Comparison of ENCODE assay signal across 8 cellular contexts in the genomic region with DNA sequence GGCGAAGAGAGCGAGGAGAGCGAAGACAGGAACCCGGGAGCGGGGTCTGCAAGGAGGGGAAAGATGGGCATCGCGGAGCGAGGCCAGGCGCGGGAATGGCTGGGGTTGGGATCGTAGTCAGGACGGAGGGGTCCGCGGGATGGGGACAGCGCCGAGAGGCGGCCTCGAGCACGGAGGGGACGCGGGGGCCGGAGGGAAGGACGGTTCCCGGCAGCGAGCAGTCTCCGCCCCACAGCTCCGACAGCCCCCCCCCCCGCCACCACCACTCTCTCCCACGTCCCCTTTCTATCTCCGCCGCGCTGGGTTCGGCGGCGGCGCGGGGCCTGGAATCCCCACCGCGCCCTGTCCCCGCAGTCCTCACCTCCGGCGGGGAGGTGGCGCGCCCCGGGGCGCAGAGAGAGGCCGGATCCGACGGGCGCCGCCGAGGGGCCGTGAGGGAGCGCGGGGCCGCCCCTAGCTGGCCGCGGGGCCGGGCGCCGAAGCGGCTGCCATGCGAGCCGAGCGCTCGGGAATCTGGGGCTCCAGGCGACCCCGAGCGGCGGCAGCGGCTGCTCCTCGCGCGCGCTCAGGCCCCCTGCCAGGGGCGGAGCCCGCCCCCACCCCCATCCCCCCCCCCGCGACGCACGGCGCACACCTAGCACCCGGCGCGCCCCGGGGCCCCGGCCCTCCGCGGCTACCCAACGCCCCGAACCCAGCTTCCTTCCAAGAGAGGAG. TPM values are rescaled to one million over a fixed set of nuclear protein-coding genes. Genes with fewer than 3 reads are reported as not detected.
DNase-seq lines count a peak whose midpoint lies in the region; ATAC-seq, FAIRE-seq and TF ChIP-seq lines count a peak whose summit lies in the region.

A gene with protein sequence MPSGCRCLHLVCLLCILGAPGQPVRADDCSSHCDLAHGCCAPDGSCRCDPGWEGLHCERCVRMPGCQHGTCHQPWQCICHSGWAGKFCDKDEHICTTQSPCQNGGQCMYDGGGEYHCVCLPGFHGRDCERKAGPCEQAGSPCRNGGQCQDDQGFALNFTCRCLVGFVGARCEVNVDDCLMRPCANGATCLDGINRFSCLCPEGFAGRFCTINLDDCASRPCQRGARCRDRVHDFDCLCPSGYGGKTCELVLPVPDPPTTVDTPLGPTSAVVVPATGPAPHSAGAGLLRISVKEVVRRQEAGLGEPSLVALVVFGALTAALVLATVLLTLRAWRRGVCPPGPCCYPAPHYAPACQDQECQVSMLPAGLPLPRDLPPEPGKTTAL (minus strand): TSS at position 515 of the 714 bp plus-strand sequence. CDS start 723 bp downstream, outside the sequence.

- no peaks in the 10 kb centered on the region for H3K79me1 ChIP-seq in H1 (ENCODE audit: low read depth, low read length)

- H2BK15ac ChIP-seq in H1 (ENCODE audit: low read length), result no peak within 1 kb of the TSS

- 4% methylated on average over 21 of the region's 91 CpGs; no CpG with 5 or more reads in 1 of the 2 experiments for WGBS in H1 (ENCODE audit: extremely low coverage in 1 of 2, insufficient coverage in 1 of 2, insufficient read length in 1 of 2, insufficient replicate concordance in 2 of 2, low coverage in 1 of 2, low lambda C conversion rate in 2 of 2, missing lambda C conversion rate in 1 of 2), 2 experiments
- WGBS in thyroid gland, 2 donors, result 3 to 6% methylated on average over 22 to 29 of the region's 91 CpGs

- H3K9me3 ChIP-seq in H1 (ENCODE audit: insufficient read depth in 2 of 2, low read depth in 1 of 2, low read length in 1 of 2), result no peaks in the 10 kb centered on the region
- no peaks in the 10 kb centered on the region for H3K9me3 ChIP-seq in muscle layer of duodenum (ENCODE audit: control insufficient read depth in 1 of 2, low read length in 2 of 2)
- no peaks in the 10 kb centered on the region for H3K9me3 ChIP-seq in thyroid gland

- H3K36me3 ChIP-seq in H1 (ENCODE audit: control insufficient read depth in 2 of 4, insufficient read depth in 4 of 4, low read length in 3 of 4) (no peaks in the 10 kb centered on the region; a peak in 2 of 8 replicates), muscle layer of duodenum (ENCODE audit: control insufficient read depth in 1 of 2, insufficient read depth in 2 of 2, low read length in 2 of 2) (peaks cover 9 to 21% of the 10 kb centered on the region in 2 donors), thyroid gland (peaks cover 7 to 23% of the 10 kb centered on the region in 2 donors)

- TF ChIP-seq POLR2A in H1 (IDR thresholded peaks at IDR 0.05; ENCODE audit: control extremely low read depth in 1 of 2, low read depth in 2 of 2, low read length in 2 of 2) (no peak; a peak in 1 of 3 replicates), thyroid gland (IDR thresholded peaks at IDR 0.05) (no peak)

- no peaks in the 10 kb centered on the region for H3K9me3 Mint-ChIP-seq in activated CD4-positive, alpha-beta T cell treated with anti-CD3 and anti-CD28 coated beads, Interleukin-2, amount 10 ng/mL, durations not matched to agents 24 days and 14 days

- no peak within 1 kb of the TSS for H2BK20ac ChIP-seq in H1 (ENCODE audit: low read length)

- H3K4ac ChIP-seq in H1 (replicated peaks; ENCODE audit: insufficient read length, low read depth, low read length), result no peak within 1 kb of the TSS

- H2BK120ac ChIP-seq in H1 (replicated peaks; ENCODE audit: low read depth, low read length), result no peak within 1 kb of the TSS

- intact Hi-C loops in activated CD4-positive, alpha-beta T cell treated with anti-CD3 and anti-CD28 coated beads, Interleukin-2, amount 10 ng/mL, durations not matched to agents 24 days and 14 days (cut with micrococcal nuclease), result no loop called here
- intact Hi-C loops in thyroid gland (cut with DNase I), result loop anchor here (2.0 kb wide), 1 partner anchor 52 kb away; no protein-coding TSS in a partner anchor

- no peak for TF ChIP-seq EP300 in H1 (IDR thresholded peaks at IDR 0.05; ENCODE audit: borderline replicate concordance in 1 of 2, low read depth in 2 of 2, low read length in 2 of 2)

- H3K27ac ChIP-seq in HL-60 (replicated peaks) (no peak within 1 kb of the TSS), H1 (ENCODE audit: low read depth, low read length) (no peak within 1 kb of the TSS), muscle layer of duodenum (ENCODE audit: low read length) (no peak within 1 kb of the TSS), thyroid gland (no peak within 1 kb of the TSS)

- H4K20me1 ChIP-seq in H1 (replicated peaks in 1 of 2; ENCODE audit: control insufficient read depth in 1 of 2, insufficient read depth in 2 of 2, low read length in 2 of 2), result peaks cover 0 to 2% of the 10 kb centered on the region in 2 experiments

- no peak within 1 kb of the TSS for H4K91ac ChIP-seq in H1 (replicated peaks; ENCODE audit: insufficient read length, low read length)

- ATAC-seq in GM19035 (IDR thresholded peaks at IDR 0.05; ENCODE audit: unreplicated experiment), result no peak

- CTCF ChIA-PET in H1 (lab: Charles Lee; ENCODE audit: partially characterized antibody), result interaction anchor here (0.6 to 21.2 kb wide), 9 partner anchors 14 to 191 kb away, joined by 3 to 495 read pairs (median 7); a partner anchor contains a TSS

- H3K4me1 Mint-ChIP-seq in activated CD4-positive, alpha-beta T cell treated with anti-CD3 and anti-CD28 coated beads, Interleukin-2, amount 10 ng/mL, durations not matched to agents 24 days and 14 days, result peaks cover 15% of the 10 kb centered on the region

- no peak within 1 kb of the TSS for H4K5ac ChIP-seq in H1 (ENCODE audit: insufficient read length, low read depth, low read length)

- no peak within 1 kb of the TSS for H3K18ac ChIP-seq in H1 (ENCODE audit: extremely low read depth, low read length)

- peaks cover 9% of the 10 kb centered on the region; the same call in 1 of the 2 replicates for H3K23me2 ChIP-seq in H1 (ENCODE audit: low read depth, low read length)

- H3K23ac ChIP-seq in H1 (ENCODE audit: insufficient read length), result no peak within 1 kb of the TSS

- H3K9ac ChIP-seq in H1 (replicated peaks in 1 of 4; ENCODE audit: extremely low read depth in 1 of 4, low read depth in 3 of 4, low read length in 3 of 4), result no peak within 1 kb of the TSS; a peak in 1 of 7 replicates

- H2BK12ac ChIP-seq in H1 (ENCODE audit: low read depth, low read length), result no peak within 1 kb of the TSS

- H2BK5ac ChIP-seq in H1 (ENCODE audit: low read depth, low read length), result no peak within 1 kb of the TSS

- no peak for TF ChIP-seq RAD21 in H1 (IDR thresholded peaks at IDR 0.05 in 1 of 2, conservative IDR thresholded peaks at IDR 0.05 in 1 of 2; ENCODE audit: low read depth in 2 of 2, low read length in 2 of 2)

- no peak for TF ChIP-seq CTCF in HL-60 (IDR thresholded peaks at IDR 0.05; ENCODE audit: insufficient read depth, low read length)
- TF ChIP-seq CTCF in H1 (IDR thresholded peaks at IDR 0.05; ENCODE audit: control extremely low read depth in 1 of 3, insufficient read depth in 1 of 3, low read depth in 1 of 3, low read length in 3 of 3), result no peak
- no peak for TF ChIP-seq CTCF in thyroid gland (IDR thresholded peaks at IDR 0.05)

- no peak for FAIRE-seq in H1 (lab: Jason Lieb, UNC)

- peak within 1 kb of the TSS; percentile 68 for H3K27ac Mint-ChIP-seq in activated CD4-positive, alpha-beta T cell treated with anti-CD3 and anti-CD28 coated beads, Interleukin-2, amount 10 ng/mL, durations not matched to agents 24 days and 14 days

- no peak within 1 kb of the TSS for H2AK5ac ChIP-seq in H1 (ENCODE audit: low read depth, low read length)

- H3K14ac ChIP-seq in H1 (ENCODE audit: insufficient read length), result no peak within 1 kb of the TSS

- peak within 1 kb of the TSS; percentile 62 for H4K8ac ChIP-seq in H1 (ENCODE audit: extremely low read depth, insufficient read depth, low read length)

- H3K4me3 ChIP-seq in HL-60 (replicated peaks; ENCODE audit: insufficient read depth, low read length) (peak within 1 kb of the TSS; percentile 55), H1 (ENCODE audit: extremely low read depth in 1 of 4, insufficient read depth in 2 of 4, low read depth in 3 of 4, low read length in 4 of 4) (peak within 1 kb of the TSS; percentile 19 to 63 (median 44)), muscle layer of duodenum (ENCODE audit: low read depth in 1 of 2, low read length in 2 of 2) (peak within 1 kb of the TSS; percentile 33 to 70), thyroid gland (replicated peaks in 1 of 3) (peak within 1 kb of the TSS; percentile 15 to 36 (median 17))

- H3K56ac ChIP-seq in H1 (replicated peaks; ENCODE audit: insufficient read length, low read depth, low read length), result no peak within 1 kb of the TSS

- peaks cover 19% of the 10 kb centered on the region for H3K36me3 Mint-ChIP-seq in activated CD4-positive, alpha-beta T cell treated with anti-CD3 and anti-CD28 coated beads, Interleukin-2, amount 10 ng/mL, durations not matched to agents 24 days and 14 days (ENCODE audit: low read depth)

- H3K4me2 ChIP-seq in H1 (ENCODE audit: insufficient read depth in 1 of 2, low read depth in 2 of 2, low read length in 2 of 2), result peak within 1 kb of the TSS; percentile 34 to 100

- H3K27me3 ChIP-seq in HL-60 (ENCODE audit: insufficient read depth, poor library complexity, severe bottlenecking) (peaks cover 13% of the 10 kb centered on the region), H1 (replicated peaks in 1 of 4; ENCODE audit: control insufficient read depth in 3 of 4, extremely low read depth in 1 of 4, insufficient read depth in 3 of 4, low read length in 3 of 4) (peaks cover 7 to 25% (median 19%) of the 10 kb centered on the region in 4 experiments), muscle layer of duodenum (ENCODE audit: low read depth, low read length) (peaks cover 5% of the 10 kb centered on the region), thyroid gland (peaks cover 9% of the 10 kb centered on the region)

- no peaks in the 10 kb centered on the region for H3K79me2 ChIP-seq in H1 (ENCODE audit: control insufficient read depth in 1 of 2, insufficient read depth in 2 of 2, low read length in 2 of 2)

- peaks cover 32% of the 10 kb centered on the region for H3K27me3 Mint-ChIP-seq in activated CD4-positive, alpha-beta T cell treated with anti-CD3 and anti-CD28 coated beads, Interleukin-2, amount 10 ng/mL, durations not matched to agents 24 days and 14 days

- H3K4me1 ChIP-seq in H1 (replicated peaks in 1 of 4; ENCODE audit: control insufficient read depth in 3 of 4, insufficient read depth in 4 of 4, low read length in 3 of 4) (peaks cover 0 to 4% (median 2%) of the 10 kb centered on the region in 4 experiments; a peak in 3 of 7 replicates), muscle layer of duodenum (ENCODE audit: control insufficient read depth in 1 of 2, insufficient read depth in 2 of 2, low read length in 2 of 2) (peaks cover 0 to 12% of the 10 kb centered on the region in 2 donors), thyroid gland (peaks cover 5 to 17% of the 10 kb centered on the region in 2 donors)

- H2AFZ ChIP-seq in H1 (ENCODE audit: low read length), result no peak within 1 kb of the TSS

- DNase-seq in D341Med (ENCODE audit: low spot score) (peak; percentile 81), HL-60 (ENCODE audit: low read depth in 1 of 2, low spot score in 1 of 2) (no peak), H1 (ENCODE audit: low read depth in 1 of 2, low spot score in 2 of 2) (peak in 1 of 2 experiments; percentile 58), thyroid gland (no peak), SKM-1 treated with dmso at 0.1 percent for 144 hours (lab: John Stamatoyannopoulos, UW; ENCODE audit: unreplicated experiment) (no peak)
- peak; percentile 71 for DNase-seq in activated CD4-positive, alpha-beta T cell treated with anti-CD3 and anti-CD28 coated beads, Interleukin-2, amount 10 ng/mL, durations not matched to agents 24 days and 14 days

- peak within 1 kb of the TSS; percentile 89 for H3K4me3 Mint-ChIP-seq in activated CD4-positive, alpha-beta T cell treated with anti-CD3 and anti-CD28 coated beads, Interleukin-2, amount 10 ng/mL, durations not matched to agents 24 days and 14 days

- POLR2A ChIA-PET in H1 (lab: Charles Lee; ENCODE audit: partially characterized antibody), result interaction anchor here (0.6 to 4.3 kb wide), 6 partner anchors 10 to 53 kb away, joined by 3 to 43 read pairs (median 5); a partner anchor contains a TSS

RNA-seq across cellular contexts. Expression of the gene that starts here (rescaled TPM):
- total RNA-seq in activated CD4-positive, alpha-beta T cell treated with anti-CD3 and anti-CD28 coated beads, Interleukin-2, amount 10 ng/mL, durations not matched to agents 24 days and 14 days, result 1.6 and 2.0 TPM in 2 replicates
- 0.37 and 0.67 TPM in 2 replicates for total RNA-seq in H1 (2021; fragmentation: NEBNext Ultra II Directional; extraction: Animal tissue kit (Norgen Biotek cat#: 25700))
- polyA plus RNA-seq in H1 (2011; rRNA removed), result 0.80 and 1.6 TPM in 2 replicates
- polyA plus RNA-seq in H1 (2011; cell fraction: cytosol; rRNA removed), result 1.0 TPM
- 1.2 TPM for polyA plus RNA-seq in H1 (2011; cell fraction: nucleus; rRNA removed)
- polyA plus RNA-seq in H1 (2012, experiment 1 of 2), result 0.25 to 0.88 TPM (median 0.55 TPM) in 4 replicates
- polyA plus RNA-seq in H1 (2012, experiment 2 of 2), result 1.2 TPM
- polyA plus RNA-seq in H1 (2013, experiment 1 of 2), result 0.47 TPM
- polyA plus RNA-seq in H1 (2013, experiment 2 of 2), result 0.37 TPM
- 0.15 and 0.22 TPM in 2 replicates for polyA minus RNA-seq in H1 (2011; rRNA and poly(A)+ RNA removed)
- polyA minus RNA-seq in H1 (2011; cell fraction: cytosol; rRNA and poly(A)+ RNA removed), result not detected
- polyA minus RNA-seq in H1 (2011; cell fraction: nucleus; rRNA and poly(A)+ RNA removed), result not detected
- total RNA-seq in thyroid gland, result 1 to 10 TPM in 2 of 4 donors, under 1 TPM in 1, not detected in 1; 0.89 to 1.3 (median 1.3) TPM

Comparison
In these comparisons a context has a peak if more than half of its experiments do, and no peak if none do; other contexts are left out.
1. DNase-seq: peak in D341Med (single experiment) and activated CD4-positive, alpha-beta T cell treated with anti-CD3 and anti-CD28 coated beads, Interleukin-2, amount 10 ng/mL, durations not matched to agents 24 days and 14 days (single experiment); none in HL-60 (0 of 2), thyroid gland (0 of 2) and SKM-1 treated with dmso at 0.1 percent for 144 hours (single experiment).
2. Peak in every context shown above with its lines, with median percentiles within 50 percentile points of each other: H3K4me3 ChIP-seq.